ENCODE assay signal across 35 cellular contexts in the genomic region with DNA sequence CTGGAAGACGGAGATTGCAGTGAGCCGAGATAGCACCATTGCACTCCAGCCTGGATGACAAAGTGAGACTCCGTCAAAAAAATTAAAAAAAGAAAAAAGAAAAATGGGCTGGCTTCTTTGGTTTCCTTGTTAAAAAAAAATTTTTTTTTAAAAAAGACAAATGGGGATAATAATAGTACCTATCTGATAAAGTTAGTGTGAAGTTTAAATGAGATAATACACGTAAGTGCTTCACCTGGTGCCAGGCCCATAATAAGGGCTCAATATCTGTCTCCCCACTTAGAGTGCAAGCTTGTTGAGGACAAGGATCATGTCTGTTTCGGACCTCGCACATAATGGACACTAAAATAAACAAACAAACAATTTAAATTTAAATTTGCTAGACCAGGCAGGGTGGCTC. TPM values are rescaled to one million over a fixed set of nuclear protein-coding genes. Genes with fewer than 3 reads are reported as not detected.
"Had no signal": no experiment of that assay in that cellular context is flagged by ENCODE, and none has a peak within 500 bp of the region (broad histone marks: within the 10 kb centered on the region; RNA-seq: fewer than 3 reads in every experiment).

No MANE protein-coding gene starts in this region.

- H3K36me3 ChIP-seq: MG63 had no signal

- H3K9me3 ChIP-seq: MG63 had no signal

- H3K9ac ChIP-seq: KMS-11 had no signal

- H3K4me2 ChIP-seq: KMS-11 had no signal

- H3K4me3 ChIP-seq: MG63 had no signal

- H3K27me3 ChIP-seq: MG63 had no signal

- H3K27ac ChIP-seq: KMS-11 had no signal

- DNase-seq: Karpas-422, Kasumi-1, MG63, MM.1S, MV-4-11, NCI-H1048, NCI-H1092, NCI-H1092 treated with DMSO at 0.1 percent for 48 hours, NCI-H1105, NCI-H1105 treated with DMSO at 0.1 percent for 48 hours, NCI-H1417, NCI-H1417 treated with DMSO at 0.1 percent for 48 hours, NCI-H1436, NCI-H1436 treated with DMSO at 0.1 percent for 48 hours, NCI-H146, NCI-H1694, NCI-H1694 treated with DMSO at 0.1 percent for 48 hours, NCI-H187, NCI-H187 treated with DMSO at 0.1 percent for 48 hours, NCI-H1930, NCI-H2029, NCI-H2029 treated with DMSO at 0.1 percent for 48 hours, NCI-H2081, NCI-H2081 treated with DMSO at 0.1 percent for 48 hours, NCI-H2107, NCI-H2171, NCI-H2171 treated with DMSO at 0.1 percent for 48 hours, NCI-H2227 treated with DMSO at 0.1 percent for 48 hours, NCI-H226, NCI-H345, NCI-H446, NCI-H446 treated with DMSO at 0.1 percent for 48 hours, NCI-H510A had no signal

RNA-seq across cellular contexts. Expression of a gene that starts 30.0 kb away (rescaled TPM):
- total RNA-seq: LHCN-M2 had no signal
